1 cellular context compared by ENCODE assay signal in the genomic region with DNA sequence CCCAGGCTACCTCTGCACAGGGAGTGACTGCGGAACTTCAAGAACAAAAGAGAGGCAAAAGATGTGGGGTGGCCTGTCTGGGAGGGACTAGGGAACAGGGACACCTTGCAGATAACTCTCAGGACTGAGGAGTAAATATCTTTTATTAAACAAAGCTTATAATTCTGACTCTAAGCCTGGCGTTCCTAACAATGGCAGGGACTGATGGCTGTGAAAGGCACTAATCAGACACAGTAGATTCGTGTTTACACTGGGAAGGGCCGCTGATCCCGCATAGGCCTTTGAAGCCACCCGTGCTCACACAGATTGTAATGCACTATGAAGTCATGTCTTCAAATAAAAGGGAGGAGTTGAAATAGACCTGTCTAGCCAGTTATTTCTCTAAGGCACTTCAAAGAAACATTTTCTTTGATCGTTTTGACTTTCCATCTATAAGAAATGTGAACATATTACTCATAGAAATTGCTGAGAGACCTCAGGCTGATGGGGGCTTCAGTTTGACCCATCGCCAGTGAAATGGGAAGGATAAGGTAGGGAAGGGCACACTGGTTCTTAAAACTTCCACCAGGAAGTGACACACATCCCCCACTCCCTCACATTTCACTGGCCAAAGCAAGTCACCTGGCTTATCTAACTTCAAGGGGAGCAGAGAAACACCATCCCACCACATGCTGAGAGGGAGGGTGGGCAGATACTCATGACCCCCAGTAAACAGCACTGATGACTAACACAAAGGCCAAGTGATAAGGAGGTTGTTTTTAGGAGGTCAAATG.
TF ChIP-seq lines count a peak whose summit lies in the region.

No MANE protein-coding gene starts in this region.

TF ChIP-seq in HepG2, 621 proteins besides CTCF, POLR2A, EP300 and RAD21 (continued from another document and continues in another):
- TF ChIP-seq ZZZ3 (CRISPR knock-in tag; IDR thresholded peaks at IDR 0.05; ENCODE audit: borderline replicate concordance) (no peak), ZNF251 (CRISPR knock-in tag; IDR thresholded peaks at IDR 0.05) (no peak), ZSCAN12 (CRISPR knock-in tag; IDR thresholded peaks at IDR 0.05) (no peak), ZNF850 (CRISPR knock-in tag; conservative IDR thresholded peaks at IDR 0.05) (no peak), SOX13 (IDR thresholded peaks at IDR 0.05) (peak; percentile 90), SOX13 (CRISPR knock-in tag; conservative IDR thresholded peaks at IDR 0.05 in 1 of 2, IDR thresholded peaks at IDR 0.05 in 1 of 2) (peak in 1 of 2 experiments; percentile 94; a peak in 2 of 4 replicates), NR2F6 (IDR thresholded peaks at IDR 0.05) (peak; percentile 51), NR2F6 (CRISPR knock-in tag; IDR thresholded peaks at IDR 0.05) (0 out of 2 replicates have a peak, but pooled peaks have one; percentile 68), EZH2 (conservative IDR thresholded peaks at IDR 0.05; ENCODE audit: low read depth, low read length) (no peak), ZNF558 (CRISPR knock-in tag; IDR thresholded peaks at IDR 0.05; ENCODE audit: borderline replicate concordance) (no peak), TP53 (CRISPR knock-in tag; conservative IDR thresholded peaks at IDR 0.05) (0 out of 2 replicates have a peak, but pooled peaks have one; percentile 6), ISL2 (CRISPR knock-in tag; IDR thresholded peaks at IDR 0.05) (peak; percentile 95), ZNF235 (CRISPR knock-in tag; IDR thresholded peaks at IDR 0.05; ENCODE audit: borderline replicate concordance) (no peak), NFE2L2 (IDR thresholded peaks at IDR 0.05; ENCODE audit: low read length) (no peak), HNRNPH1 (optimal IDR thresholded peaks at IDR 0.05; ENCODE audit: low read depth, low read length) (no peak), TGIF2 (CRISPR knock-in tag; IDR thresholded peaks at IDR 0.05) (no peak), NPAS2 (CRISPR knock-in tag; IDR thresholded peaks at IDR 0.05; ENCODE audit: borderline replicate concordance) (no peak), ARHGAP35 (CRISPR knock-in tag; IDR thresholded peaks at IDR 0.05; ENCODE audit: borderline replicate concordance) (no peak), ZC3H13 (CRISPR knock-in tag; IDR thresholded peaks at IDR 0.05) (no peak), HDAC2 (CRISPR knock-in tag; IDR thresholded peaks at IDR 0.05) (no peak), ZMYM4 (CRISPR knock-in tag; IDR thresholded peaks at IDR 0.05) (peak; percentile 75), RAD51 (IDR thresholded peaks at IDR 0.05; ENCODE audit: borderline replicate concordance) (no peak), ZNF34 (CRISPR knock-in tag; IDR thresholded peaks at IDR 0.05; ENCODE audit: borderline replicate concordance) (no peak), PRMT3 (CRISPR knock-in tag; IDR thresholded peaks at IDR 0.05; ENCODE audit: borderline replicate concordance, low read depth) (no peak), XRCC5 (optimal IDR thresholded peaks at IDR 0.05; ENCODE audit: low read length) (peak; percentile 42), RFX3 (CRISPR knock-in tag; IDR thresholded peaks at IDR 0.05) (no peak), GZF1 (CRISPR knock-in tag; IDR thresholded peaks at IDR 0.05) (no peak), SP140L (CRISPR knock-in tag; IDR thresholded peaks at IDR 0.05; ENCODE audit: borderline replicate concordance) (no peak), NR2F1 (CRISPR knock-in tag; IDR thresholded peaks at IDR 0.05) (peak in 1 of 2 experiments; percentile 15; a peak in 1 of 4 replicates)
- TF ChIP-seq, protein P1, sequence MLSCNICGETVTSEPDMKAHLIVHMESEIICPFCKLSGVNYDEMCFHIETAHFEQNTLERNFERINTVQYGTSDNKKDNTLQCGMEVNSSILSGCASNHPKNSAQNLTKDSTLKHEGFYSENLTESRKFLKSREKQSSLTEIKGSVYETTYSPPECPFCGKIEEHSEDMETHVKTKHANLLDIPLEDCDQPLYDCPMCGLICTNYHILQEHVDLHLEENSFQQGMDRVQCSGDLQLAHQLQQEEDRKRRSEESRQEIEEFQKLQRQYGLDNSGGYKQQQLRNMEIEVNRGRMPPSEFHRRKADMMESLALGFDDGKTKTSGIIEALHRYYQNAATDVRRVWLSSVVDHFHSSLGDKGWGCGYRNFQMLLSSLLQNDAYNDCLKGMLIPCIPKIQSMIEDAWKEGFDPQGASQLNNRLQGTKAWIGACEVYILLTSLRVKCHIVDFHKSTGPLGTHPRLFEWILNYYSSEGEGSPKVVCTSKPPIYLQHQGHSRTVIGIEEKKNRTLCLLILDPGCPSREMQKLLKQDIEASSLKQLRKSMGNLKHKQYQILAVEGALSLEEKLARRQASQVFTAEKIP (CRISPR knock-in tag; IDR thresholded peaks at IDR 0.05; ENCODE audit: borderline replicate concordance): no peak
- TF ChIP-seq, protein P2, sequence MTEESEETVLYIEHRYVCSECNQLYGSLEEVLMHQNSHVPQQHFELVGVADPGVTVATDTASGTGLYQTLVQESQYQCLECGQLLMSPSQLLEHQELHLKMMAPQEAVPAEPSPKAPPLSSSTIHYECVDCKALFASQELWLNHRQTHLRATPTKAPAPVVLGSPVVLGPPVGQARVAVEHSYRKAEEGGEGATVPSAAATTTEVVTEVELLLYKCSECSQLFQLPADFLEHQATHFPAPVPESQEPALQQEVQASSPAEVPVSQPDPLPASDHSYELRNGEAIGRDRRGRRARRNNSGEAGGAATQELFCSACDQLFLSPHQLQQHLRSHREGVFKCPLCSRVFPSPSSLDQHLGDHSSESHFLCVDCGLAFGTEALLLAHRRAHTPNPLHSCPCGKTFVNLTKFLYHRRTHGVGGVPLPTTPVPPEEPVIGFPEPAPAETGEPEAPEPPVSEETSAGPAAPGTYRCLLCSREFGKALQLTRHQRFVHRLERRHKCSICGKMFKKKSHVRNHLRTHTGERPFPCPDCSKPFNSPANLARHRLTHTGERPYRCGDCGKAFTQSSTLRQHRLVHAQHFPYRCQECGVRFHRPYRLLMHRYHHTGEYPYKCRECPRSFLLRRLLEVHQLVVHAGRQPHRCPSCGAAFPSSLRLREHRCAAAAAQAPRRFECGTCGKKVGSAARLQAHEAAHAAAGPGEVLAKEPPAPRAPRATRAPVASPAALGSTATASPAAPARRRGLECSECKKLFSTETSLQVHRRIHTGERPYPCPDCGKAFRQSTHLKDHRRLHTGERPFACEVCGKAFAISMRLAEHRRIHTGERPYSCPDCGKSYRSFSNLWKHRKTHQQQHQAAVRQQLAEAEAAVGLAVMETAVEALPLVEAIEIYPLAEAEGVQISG (CRISPR knock-in tag; IDR thresholded peaks at IDR 0.05): peak; percentile 31; the same call in 1 of the 2 replicates
- TF ChIP-seq, protein P3, sequence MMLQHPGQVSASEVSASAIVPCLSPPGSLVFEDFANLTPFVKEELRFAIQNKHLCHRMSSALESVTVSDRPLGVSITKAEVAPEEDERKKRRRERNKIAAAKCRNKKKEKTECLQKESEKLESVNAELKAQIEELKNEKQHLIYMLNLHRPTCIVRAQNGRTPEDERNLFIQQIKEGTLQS (CRISPR knock-in tag; IDR thresholded peaks at IDR 0.05): peak; percentile 73
- TF ChIP-seq, protein P4, sequence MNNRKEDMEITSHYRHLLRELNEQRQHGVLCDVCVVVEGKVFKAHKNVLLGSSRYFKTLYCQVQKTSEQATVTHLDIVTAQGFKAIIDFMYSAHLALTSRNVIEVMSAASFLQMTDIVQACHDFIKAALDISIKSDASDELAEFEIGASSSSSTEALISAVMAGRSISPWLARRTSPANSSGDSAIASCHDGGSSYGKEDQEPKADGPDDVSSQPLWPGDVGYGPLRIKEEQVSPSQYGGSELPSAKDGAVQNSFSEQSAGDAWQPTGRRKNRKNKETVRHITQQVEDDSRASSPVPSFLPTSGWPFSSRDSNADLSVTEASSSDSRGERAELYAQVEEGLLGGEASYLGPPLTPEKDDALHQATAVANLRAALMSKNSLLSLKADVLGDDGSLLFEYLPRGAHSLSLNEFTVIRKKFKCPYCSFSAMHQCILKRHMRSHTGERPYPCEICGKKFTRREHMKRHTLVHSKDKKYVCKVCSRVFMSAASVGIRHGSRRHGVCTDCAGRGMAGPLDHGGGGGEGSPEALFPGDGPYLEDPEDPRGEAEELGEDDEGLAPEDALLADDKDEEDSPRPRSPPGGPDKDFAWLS (CRISPR knock-in tag; IDR thresholded peaks at IDR 0.05; ENCODE audit: borderline replicate concordance): no peak
- TF ChIP-seq, protein P5, sequence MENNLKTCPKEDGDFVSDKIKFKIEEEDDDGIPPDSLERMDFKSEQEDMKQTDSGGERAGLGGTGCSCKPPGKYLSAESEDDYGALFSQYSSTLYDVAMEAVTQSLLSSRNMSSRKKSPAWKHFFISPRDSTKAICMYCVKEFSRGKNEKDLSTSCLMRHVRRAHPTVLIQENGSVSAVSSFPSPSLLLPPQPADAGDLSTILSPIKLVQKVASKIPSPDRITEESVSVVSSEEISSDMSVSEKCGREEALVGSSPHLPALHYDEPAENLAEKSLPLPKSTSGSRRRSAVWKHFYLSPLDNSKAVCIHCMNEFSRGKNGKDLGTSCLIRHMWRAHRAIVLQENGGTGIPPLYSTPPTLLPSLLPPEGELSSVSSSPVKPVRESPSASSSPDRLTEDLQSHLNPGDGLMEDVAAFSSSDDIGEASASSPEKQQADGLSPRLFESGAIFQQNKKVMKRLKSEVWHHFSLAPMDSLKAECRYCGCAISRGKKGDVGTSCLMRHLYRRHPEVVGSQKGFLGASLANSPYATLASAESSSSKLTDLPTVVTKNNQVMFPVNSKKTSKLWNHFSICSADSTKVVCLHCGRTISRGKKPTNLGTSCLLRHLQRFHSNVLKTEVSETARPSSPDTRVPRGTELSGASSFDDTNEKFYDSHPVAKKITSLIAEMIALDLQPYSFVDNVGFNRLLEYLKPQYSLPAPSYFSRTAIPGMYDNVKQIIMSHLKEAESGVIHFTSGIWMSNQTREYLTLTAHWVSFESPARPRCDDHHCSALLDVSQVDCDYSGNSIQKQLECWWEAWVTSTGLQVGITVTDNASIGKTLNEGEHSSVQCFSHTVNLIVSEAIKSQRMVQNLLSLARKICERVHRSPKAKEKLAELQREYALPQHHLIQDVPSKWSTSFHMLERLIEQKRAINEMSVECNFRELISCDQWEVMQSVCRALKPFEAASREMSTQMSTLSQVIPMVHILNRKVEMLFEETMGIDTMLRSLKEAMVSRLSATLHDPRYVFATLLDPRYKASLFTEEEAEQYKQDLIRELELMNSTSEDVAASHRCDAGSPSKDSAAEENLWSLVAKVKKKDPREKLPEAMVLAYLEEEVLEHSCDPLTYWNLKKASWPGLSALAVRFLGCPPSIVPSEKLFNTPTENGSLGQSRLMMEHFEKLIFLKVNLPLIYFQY (CRISPR knock-in tag; IDR thresholded peaks at IDR 0.05; ENCODE audit: borderline replicate concordance): no peak
- TF ChIP-seq, protein P6, sequence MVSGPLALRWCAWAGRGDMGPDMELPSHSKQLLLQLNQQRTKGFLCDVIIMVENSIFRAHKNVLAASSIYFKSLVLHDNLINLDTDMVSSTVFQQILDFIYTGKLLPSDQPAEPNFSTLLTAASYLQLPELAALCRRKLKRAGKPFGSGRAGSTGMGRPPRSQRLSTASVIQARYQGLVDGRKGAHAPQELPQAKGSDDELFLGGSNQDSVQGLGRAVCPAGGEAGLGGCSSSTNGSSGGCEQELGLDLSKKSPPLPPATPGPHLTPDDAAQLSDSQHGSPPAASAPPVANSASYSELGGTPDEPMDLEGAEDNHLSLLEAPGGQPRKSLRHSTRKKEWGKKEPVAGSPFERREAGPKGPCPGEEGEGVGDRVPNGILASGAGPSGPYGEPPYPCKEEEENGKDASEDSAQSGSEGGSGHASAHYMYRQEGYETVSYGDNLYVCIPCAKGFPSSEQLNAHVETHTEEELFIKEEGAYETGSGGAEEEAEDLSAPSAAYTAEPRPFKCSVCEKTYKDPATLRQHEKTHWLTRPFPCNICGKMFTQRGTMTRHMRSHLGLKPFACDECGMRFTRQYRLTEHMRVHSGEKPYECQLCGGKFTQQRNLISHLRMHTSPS (CRISPR knock-in tag; IDR thresholded peaks at IDR 0.05; ENCODE audit: low read depth): no peak
- TF ChIP-seq, protein P7, sequence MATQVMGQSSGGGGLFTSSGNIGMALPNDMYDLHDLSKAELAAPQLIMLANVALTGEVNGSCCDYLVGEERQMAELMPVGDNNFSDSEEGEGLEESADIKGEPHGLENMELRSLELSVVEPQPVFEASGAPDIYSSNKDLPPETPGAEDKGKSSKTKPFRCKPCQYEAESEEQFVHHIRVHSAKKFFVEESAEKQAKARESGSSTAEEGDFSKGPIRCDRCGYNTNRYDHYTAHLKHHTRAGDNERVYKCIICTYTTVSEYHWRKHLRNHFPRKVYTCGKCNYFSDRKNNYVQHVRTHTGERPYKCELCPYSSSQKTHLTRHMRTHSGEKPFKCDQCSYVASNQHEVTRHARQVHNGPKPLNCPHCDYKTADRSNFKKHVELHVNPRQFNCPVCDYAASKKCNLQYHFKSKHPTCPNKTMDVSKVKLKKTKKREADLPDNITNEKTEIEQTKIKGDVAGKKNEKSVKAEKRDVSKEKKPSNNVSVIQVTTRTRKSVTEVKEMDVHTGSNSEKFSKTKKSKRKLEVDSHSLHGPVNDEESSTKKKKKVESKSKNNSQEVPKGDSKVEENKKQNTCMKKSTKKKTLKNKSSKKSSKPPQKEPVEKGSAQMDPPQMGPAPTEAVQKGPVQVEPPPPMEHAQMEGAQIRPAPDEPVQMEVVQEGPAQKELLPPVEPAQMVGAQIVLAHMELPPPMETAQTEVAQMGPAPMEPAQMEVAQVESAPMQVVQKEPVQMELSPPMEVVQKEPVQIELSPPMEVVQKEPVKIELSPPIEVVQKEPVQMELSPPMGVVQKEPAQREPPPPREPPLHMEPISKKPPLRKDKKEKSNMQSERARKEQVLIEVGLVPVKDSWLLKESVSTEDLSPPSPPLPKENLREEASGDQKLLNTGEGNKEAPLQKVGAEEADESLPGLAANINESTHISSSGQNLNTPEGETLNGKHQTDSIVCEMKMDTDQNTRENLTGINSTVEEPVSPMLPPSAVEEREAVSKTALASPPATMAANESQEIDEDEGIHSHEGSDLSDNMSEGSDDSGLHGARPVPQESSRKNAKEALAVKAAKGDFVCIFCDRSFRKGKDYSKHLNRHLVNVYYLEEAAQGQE (IDR thresholded peaks at IDR 0.05; ENCODE audit: borderline replicate concordance in 1 of 2, low read depth in 1 of 2, low read length in 2 of 2): 0 out of 4 replicates have a peak, but pooled peaks of 1 of the 2 experiments have one; percentile 45
